In the genomic region with DNA sequence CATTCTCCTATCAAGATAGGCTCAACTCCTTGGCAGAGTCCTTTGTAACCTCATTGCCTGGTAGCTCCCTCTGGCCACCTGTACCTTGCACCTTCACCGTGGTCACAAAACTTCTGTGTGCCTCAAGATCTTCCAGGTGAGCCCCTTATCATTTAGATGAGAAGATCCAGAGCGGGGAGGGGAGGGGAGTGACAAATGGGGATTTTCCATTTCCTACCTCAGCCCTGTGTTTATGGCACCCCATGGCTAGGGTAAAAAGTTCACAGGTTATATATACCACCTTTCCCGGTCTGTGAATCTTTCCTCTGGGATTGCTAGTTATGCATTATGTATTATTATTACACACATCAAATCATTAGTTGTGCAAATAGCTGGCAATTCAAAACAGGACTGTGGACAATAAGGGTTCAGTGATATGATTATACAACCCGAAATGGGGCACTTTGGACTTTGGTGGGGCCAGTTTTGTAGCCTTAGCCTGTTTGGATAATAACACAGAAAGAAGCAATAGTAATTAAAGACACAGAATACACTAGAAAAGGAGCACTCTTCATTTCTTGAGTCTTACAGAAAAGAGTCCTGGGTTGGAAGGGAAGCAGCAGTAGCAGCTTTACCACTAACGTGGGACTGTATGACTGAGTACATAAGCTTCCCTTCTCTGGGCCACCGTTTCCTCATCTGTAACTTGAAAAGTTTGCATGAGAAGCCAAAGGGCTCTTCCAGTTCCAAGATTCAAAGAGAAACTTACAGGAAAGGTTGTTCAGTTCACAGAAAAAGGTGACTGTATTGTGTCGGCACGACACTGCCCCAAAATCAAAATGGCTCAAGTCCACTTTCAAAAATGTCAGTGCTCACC, we compare ENCODE assay signal across 2 cellular contexts.
A peak's percentile ranks its signal among the peaks of the same experiment; 100 is the strongest.
TF ChIP-seq lines count a peak whose summit lies in the region.

No MANE protein-coding gene starts in this region.

TF ChIP-seq in HEK293, 187 proteins besides CTCF, POLR2A, EP300 and RAD21:
- TF ChIP-seq ZNF394 (tag by site-specific recombination; IDR thresholded peaks at IDR 0.05; ENCODE audit: borderline replicate concordance) (no peak), OSR2 (tag by site-specific recombination; IDR thresholded peaks at IDR 0.05) (0 out of 2 replicates have a peak, but pooled peaks have one; percentile 1), ZNF664 (tag by site-specific recombination; IDR thresholded peaks at IDR 0.05) (0 out of 2 replicates have a peak, but pooled peaks have one; percentile 22), GLIS1 (tag by site-specific recombination; IDR thresholded peaks at IDR 0.05) (peak; percentile 14; the same call in 1 of the 2 replicates), ZSCAN16 (tag by site-specific recombination; IDR thresholded peaks at IDR 0.05) (no peak), MZF1 (tag by site-specific recombination; IDR thresholded peaks at IDR 0.05; ENCODE audit: borderline replicate concordance) (peak; percentile 33; the same call in 1 of the 2 replicates), WT1 (tag by site-specific recombination; IDR thresholded peaks at IDR 0.05) (peak; percentile 76), ZBTB48 (tag by site-specific recombination; IDR thresholded peaks at IDR 0.05) (no peak), SP7 (tag by site-specific recombination; IDR thresholded peaks at IDR 0.05) (peak; percentile 31; the same call in 1 of the 2 replicates)

TF ChIP-seq in GM12878, 131 proteins besides CTCF, POLR2A, EP300 and RAD21:
- TF ChIP-seq ESRRA (IDR thresholded peaks at IDR 0.05; ENCODE audit: low read length) (no peak), HCFC1 (IDR thresholded peaks at IDR 0.05; ENCODE audit: low read length) (no peak)
TF ChIP-seq in GM12878: peak in this region for 0.
